ENCODE assay signal across 8 cellular contexts in the genomic region with DNA sequence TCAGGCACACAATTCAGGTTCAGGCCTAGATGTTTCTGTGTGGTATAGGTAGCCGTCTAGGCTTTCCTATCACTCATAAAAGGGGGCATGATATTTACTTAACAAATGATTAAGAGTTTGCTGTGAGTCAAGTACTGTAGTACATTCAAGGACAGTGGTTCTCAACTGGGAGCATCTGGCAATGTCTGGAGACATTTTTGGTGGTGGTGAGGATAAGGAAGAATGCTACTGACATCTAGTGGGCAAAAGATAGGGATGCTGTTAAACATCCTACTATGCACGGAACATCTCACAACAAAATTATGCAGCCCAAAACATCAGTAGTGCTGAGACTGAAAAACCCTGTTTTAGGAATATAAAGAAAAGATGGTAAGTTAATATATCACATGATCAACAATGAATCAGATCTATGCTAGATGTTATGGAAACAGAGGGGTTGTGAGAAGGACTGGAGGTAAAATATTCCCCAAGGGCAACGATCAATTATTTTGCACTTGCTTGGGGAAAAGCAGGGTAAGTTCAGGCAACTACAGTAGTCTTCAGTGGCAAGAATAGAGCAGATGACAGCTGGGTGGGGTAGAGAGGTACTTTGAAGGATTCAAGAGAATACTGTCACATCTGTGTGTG. TPM values are rescaled to one million over a fixed set of nuclear protein-coding genes. Genes with fewer than 3 reads are reported as not detected.
A peak's percentile ranks its signal among the peaks of the same experiment; 100 is the strongest.
DNase-seq lines count a peak whose midpoint lies in the region; ATAC-seq, FAIRE-seq and TF ChIP-seq lines count a peak whose summit lies in the region.

No MANE protein-coding gene starts in this region.

- ATAC-seq in GM12878 = peak; percentile 37; the same call in 2 of the 3 replicates

- peaks cover 6 to 24% of the 10 kb centered on the region in 2 experiments for H3K36me3 ChIP-seq in GM12878 (ENCODE audit: control insufficient read depth in 2 of 2, insufficient read depth in 2 of 2, low read length in 1 of 2)

- no peak overlapping the region for H3K27ac ChIP-seq in GM12878 (ENCODE audit: control insufficient read depth, insufficient read depth)

- no peaks in the 10 kb centered on the region for H4K20me1 ChIP-seq in GM12878 (ENCODE audit: control insufficient read depth, insufficient read depth)

- peaks cover 32% of the 10 kb centered on the region for H3K79me2 ChIP-seq in GM12878 (ENCODE audit: control insufficient read depth, insufficient read depth, low read length)

- in situ Hi-C loops in GM12878 (cut with MboI) = no loop called here

- POLR2A ChIA-PET in GM12878 (lab: Charles Lee) = no interaction called here

- BruUV-seq in GM12878 (replicated peaks; lab: Mats Ljungman, UMichigan) = no TSS peak

- peak; percentile 36; the same call in 1 of the 2 replicates for TF ChIP-seq RAD21 in GM12878 (IDR thresholded peaks at IDR 0.05; ENCODE audit: insufficient read depth, low read depth, low read length)

- TF ChIP-seq POLR2A in GM12878 (IDR thresholded peaks at IDR 0.05; ENCODE audit: low read depth, low read length) = no peak

- H2AFZ ChIP-seq in GM12878 (ENCODE audit: control insufficient read depth, low read depth, low read length) = no peak overlapping the region

- no peak overlapping the region for H3K9ac ChIP-seq in GM12878 (ENCODE audit: control insufficient read depth, insufficient read depth, low read length)

- no peak for FAIRE-seq in GM12878 (lab: Jason Lieb, UNC)

- RAD21 ChIA-PET in GM12878 (lab: Charles Lee; ENCODE audit: unreplicated experiment) = interaction anchor here (1.3 kb wide), 1 partner anchor 245 kb away, joined by 4 read pairs; no protein-coding TSS in a partner anchor

- peak; percentile 35 for DNase-seq in SIG-M5 treated with dmso at 0.1 percent for 504 hours (lab: John Stamatoyannopoulos, UW; ENCODE audit: unreplicated experiment)
- DNase-seq in SIG-M5 (lab: John Stamatoyannopoulos, UW) = no peak
- peak; percentile 57 for DNase-seq in NAMALWA (ENCODE audit: low spot score)
- no peak for DNase-seq in GM12878 (ENCODE audit: low read depth, low spot score)
- peak; percentile 35 for DNase-seq in myocyte (ENCODE audit: low read depth)
- no peak for DNase-seq in NCI-H1092 treated with DMSO at 0.1 percent for 48 hours (lab: John Stamatoyannopoulos, UW)
- no peak for DNase-seq in DMS79 treated with DMSO at 0.1 percent for 48 hours (lab: John Stamatoyannopoulos, UW)
- DNase-seq in NCI-H1048 (lab: John Stamatoyannopoulos, UW) = no peak

- H3K27me3 ChIP-seq in GM12878 (replicated peaks in 1 of 2; ENCODE audit: control insufficient read depth in 2 of 2, insufficient read depth in 2 of 2, low read length in 1 of 2) = no peaks in the 10 kb centered on the region

- TF ChIP-seq CTCF in GM12878 (IDR thresholded peaks at IDR 0.05 in 2 of 3, conservative IDR thresholded peaks at IDR 0.05 in 1 of 3; ENCODE audit: control insufficient read depth in 2 of 3, extremely low read depth in 1 of 3, insufficient read depth in 1 of 3, low read depth in 3 of 3, low read length in 3 of 3) = peak; percentile 52 to 66 (median 56); a peak in 5 of 6 replicates

- SMC1A ChIA-PET in GM12878 (lab: Charles Lee; ENCODE audit: uncharacterized antibody, unreplicated experiment) = no interaction called here

- WGBS in GM12878 (ENCODE audit: insufficient coverage, insufficient replicate concordance, low lambda C conversion rate, missing lambda C conversion rate) = 76% methylated on average over 3 of the region's 3 CpGs

- intact Hi-C loops in GM12878 (cut with micrococcal nuclease; ENCODE audit: unreplicated experiment) = no loop called here

- no peak overlapping the region for H3K4me2 ChIP-seq in GM12878 (ENCODE audit: control insufficient read depth, insufficient read depth)

- H3K4me3 ChIP-seq in GM12878 = no peak overlapping the region

- no peaks in the 10 kb centered on the region for H3K9me3 ChIP-seq in GM12878 (replicated peaks; ENCODE audit: control insufficient read depth, insufficient read depth, low read length)

- H3K4me1 ChIP-seq in GM12878 (ENCODE audit: control insufficient read depth, insufficient read depth, low read length) = peaks cover 9% of the 10 kb centered on the region; the same call in 1 of the 2 replicates

- CTCF ChIA-PET in GM12878 (lab: Yijun Ruan, JAX) = interaction anchor here (1.0 to 1.1 kb wide), 2 partner anchors 11 to 36 kb away, joined by 3 read pairs; a partner anchor contains a TSS

- TF ChIP-seq EP300 in GM12878 (IDR thresholded peaks at IDR 0.05; ENCODE audit: borderline replicate concordance in 1 of 2, control insufficient read depth in 1 of 2, low read depth in 2 of 2, low read length in 2 of 2) = no peak

TF ChIP-seq in GM12878, 131 proteins besides CTCF, POLR2A, EP300 and RAD21:
- no peak for TF ChIP-seq MYC (IDR thresholded peaks at IDR 0.05; ENCODE audit: insufficient read depth, insufficient read length, insufficient replicate concordance, low read length, severe bottlenecking)
- TF ChIP-seq YY1 (IDR thresholded peaks at IDR 0.05; ENCODE audit: low read depth, low read length) = 0 out of 2 replicates have a peak, but pooled peaks have one; percentile 26
- TF ChIP-seq, protein P1, sequence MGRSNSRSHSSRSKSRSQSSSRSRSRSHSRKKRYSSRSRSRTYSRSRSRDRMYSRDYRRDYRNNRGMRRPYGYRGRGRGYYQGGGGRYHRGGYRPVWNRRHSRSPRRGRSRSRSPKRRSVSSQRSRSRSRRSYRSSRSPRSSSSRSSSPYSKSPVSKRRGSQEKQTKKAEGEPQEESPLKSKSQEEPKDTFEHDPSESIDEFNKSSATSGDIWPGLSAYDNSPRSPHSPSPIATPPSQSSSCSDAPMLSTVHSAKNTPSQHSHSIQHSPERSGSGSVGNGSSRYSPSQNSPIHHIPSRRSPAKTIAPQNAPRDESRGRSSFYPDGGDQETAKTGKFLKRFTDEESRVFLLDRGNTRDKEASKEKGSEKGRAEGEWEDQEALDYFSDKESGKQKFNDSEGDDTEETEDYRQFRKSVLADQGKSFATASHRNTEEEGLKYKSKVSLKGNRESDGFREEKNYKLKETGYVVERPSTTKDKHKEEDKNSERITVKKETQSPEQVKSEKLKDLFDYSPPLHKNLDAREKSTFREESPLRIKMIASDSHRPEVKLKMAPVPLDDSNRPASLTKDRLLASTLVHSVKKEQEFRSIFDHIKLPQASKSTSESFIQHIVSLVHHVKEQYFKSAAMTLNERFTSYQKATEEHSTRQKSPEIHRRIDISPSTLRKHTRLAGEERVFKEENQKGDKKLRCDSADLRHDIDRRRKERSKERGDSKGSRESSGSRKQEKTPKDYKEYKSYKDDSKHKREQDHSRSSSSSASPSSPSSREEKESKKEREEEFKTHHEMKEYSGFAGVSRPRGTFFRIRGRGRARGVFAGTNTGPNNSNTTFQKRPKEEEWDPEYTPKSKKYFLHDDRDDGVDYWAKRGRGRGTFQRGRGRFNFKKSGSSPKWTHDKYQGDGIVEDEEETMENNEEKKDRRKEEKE (IDR thresholded peaks at IDR 0.05) = no peak
- no peak for TF ChIP-seq ZNF274 (IDR thresholded peaks at IDR 0.05; ENCODE audit: insufficient read depth, insufficient read length)
- TF ChIP-seq SMC3 (IDR thresholded peaks at IDR 0.05; ENCODE audit: borderline replicate concordance, low read length) = peak; percentile 34; the same call in 1 of the 2 replicates
TF ChIP-seq in GM12878: peak in this region for 2.

RNA-seq across cellular contexts. Expression of a gene that starts 4.9 kb away (rescaled TPM):
- total RNA-seq in GM12878 (2013; cell fraction: nucleolus; rRNA removed) = 35.5 and 46.0 TPM in 2 replicates
- 38.3 and 39.7 TPM in 2 replicates for total RNA-seq in GM12878 (2014; rRNA removed)
- total RNA-seq in GM12878 (2014; rRNA removed; fragmentation: Illumina TruSeq; extraction: Trizol) = 63.3 and 70.8 TPM in 2 replicates
- total RNA-seq in GM12878 (2021) = 61.9 and 65.6 TPM in 2 replicates
- 33.3 TPM for polyA plus RNA-seq in GM12878 (2011; ENCODE audit: low read depth)
- 34.3 and 49.7 TPM in 2 replicates for polyA plus RNA-seq in GM12878 (2011; rRNA removed)
- polyA plus RNA-seq in GM12878 (2011; cell fraction: cytosol; rRNA removed) = 3.2 and 4.0 TPM in 2 replicates
- 169 and 176 TPM in 2 replicates for polyA plus RNA-seq in GM12878 (2011; cell fraction: nucleus; rRNA removed)
- 39.5 and 45.3 TPM in 2 replicates for polyA plus RNA-seq in GM12878 (2012)
- polyA plus RNA-seq in GM12878 (2014; fragmentation: Illumina TruSeq; extraction: Trizol) = 84.7 and 92.9 TPM in 2 replicates
- polyA plus RNA-seq in GM12878 (2014; fragmentation: Nextera tagmentation; extraction: Ambion mirVana) = 10 to 100 TPM; 79.0 to 82.8 TPM
- 33.2 and 37.5 TPM in 2 replicates for polyA plus RNA-seq in GM12878 (2014; rRNA removed)
- 10 to 100 TPM; 96.2 to 99.2 TPM for polyA plus RNA-seq in GM12878 (2016; fragmentation: Nextera tagmentation; extraction: Ambion mirVana)
- polyA minus RNA-seq in GM12878 (2011; rRNA and poly(A)+ RNA removed) = 22.3 and 41.3 TPM in 2 replicates
- 6.3 and 6.9 TPM in 2 replicates for polyA minus RNA-seq in GM12878 (2011; cell fraction: cytosol; rRNA and poly(A)+ RNA removed)
- 25.3 and 39.9 TPM in 2 replicates for polyA minus RNA-seq in GM12878 (2011; cell fraction: nucleus; rRNA and poly(A)+ RNA removed)
- 40.6 and 41.3 TPM in 2 replicates for total RNA-seq in myocyte
- polyA plus RNA-seq in myocyte (2012) = 17.9 TPM

RNA-seq across cellular contexts. Expression of a gene that starts 35.1 kb away (rescaled TPM):
- total RNA-seq in GM12878 (2013; cell fraction: nucleolus; rRNA removed) = 4.3 and 5.4 TPM in 2 replicates
- total RNA-seq in GM12878 (2014; rRNA removed) (6.2 and 6.4 TPM in 2 replicates), GM12878 (2014; rRNA removed; fragmentation: Illumina TruSeq; extraction: Trizol) (7.3 and 7.5 TPM in 2 replicates), GM12878 (2021) (11.1 and 11.6 TPM in 2 replicates), myocyte (9.0 and 11.2 TPM in 2 replicates)
- polyA plus RNA-seq in GM12878 (2011; ENCODE audit: low read depth) = 1.1 TPM
- polyA plus RNA-seq in GM12878 (2011; rRNA removed) (15.3 and 19.7 TPM in 2 replicates), GM12878 (2014; fragmentation: Illumina TruSeq; extraction: Trizol) (9.5 and 10.1 TPM in 2 replicates), GM12878 (2014; fragmentation: Nextera tagmentation; extraction: Ambion mirVana) (1 to 10 TPM; 3.6 to 5.0 TPM), GM12878 (2014; rRNA removed) (5.9 and 6.2 TPM in 2 replicates), GM12878 (2016; fragmentation: Nextera tagmentation; extraction: Ambion mirVana) (10 to 100 TPM in 1 of 2 experiments, 1 to 10 TPM in 1; 2.6 to 17.3 TPM)
- 4.7 and 6.2 TPM in 2 replicates for polyA plus RNA-seq in GM12878 (2011; cell fraction: cytosol; rRNA removed)
- 4.8 and 5.0 TPM in 2 replicates for polyA plus RNA-seq in GM12878 (2011; cell fraction: nucleus; rRNA removed)
- polyA plus RNA-seq in GM12878 (2012) = 1.8 and 5.2 TPM in 2 replicates
- 7.4 and 13.0 TPM in 2 replicates for polyA minus RNA-seq in GM12878 (2011; rRNA and poly(A)+ RNA removed)
- 5.0 and 5.9 TPM in 2 replicates for polyA minus RNA-seq in GM12878 (2011; cell fraction: cytosol; rRNA and poly(A)+ RNA removed)
- 10.4 and 25.8 TPM in 2 replicates for polyA minus RNA-seq in GM12878 (2011; cell fraction: nucleus; rRNA and poly(A)+ RNA removed)
- polyA plus RNA-seq in myocyte (2012) = 28.1 TPM

Comparison
In these comparisons a context has a peak if more than half of its experiments do, and no peak if none do; other contexts are left out.
1. DNase-seq: peak in SIG-M5 treated with dmso at 0.1 percent for 504 hours (single experiment), NAMALWA (single experiment) and myocyte (single experiment); none in SIG-M5 (single experiment), GM12878 (single experiment), NCI-H1092 treated with DMSO at 0.1 percent for 48 hours (single experiment), DMS79 treated with DMSO at 0.1 percent for 48 hours (single experiment) and NCI-H1048 (single experiment).